ENCODE assay signal across 14 cellular contexts in the genomic region with DNA sequence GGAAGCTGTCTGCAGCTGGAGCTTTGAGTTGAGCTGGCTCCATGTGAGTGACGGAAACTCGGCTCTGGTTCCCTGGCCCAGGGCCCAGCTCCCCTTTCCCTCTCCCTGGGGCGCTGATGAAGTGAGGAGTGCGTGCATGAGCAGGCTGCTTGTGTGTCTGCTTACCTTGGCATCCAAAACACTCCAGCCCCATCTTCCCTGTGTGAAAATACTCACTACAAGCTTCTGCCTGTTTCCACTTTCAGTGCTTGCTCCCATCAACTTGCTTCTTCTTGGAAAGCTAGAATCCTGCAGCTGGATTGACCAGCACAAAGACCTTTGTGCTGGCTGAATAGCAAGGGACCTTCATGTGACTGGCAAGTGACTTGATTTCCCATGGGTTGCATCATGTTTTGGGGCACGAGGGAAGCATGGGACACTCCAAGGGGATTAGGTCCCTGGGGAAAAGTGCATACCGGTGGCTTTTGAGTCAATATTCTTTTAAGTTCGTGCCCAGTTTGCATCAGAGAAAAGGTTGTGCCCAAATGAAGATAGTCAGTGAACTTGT.
A peak's percentile ranks its signal among the peaks of the same experiment; 100 is the strongest.
DNase-seq lines count a peak whose midpoint lies in the region; ATAC-seq and TF ChIP-seq lines count a peak whose summit lies in the region.
"Had no signal": no experiment of that assay in that cellular context is flagged by ENCODE, and none has a peak within 500 bp of the region (broad histone marks: within the 10 kb centered on the region; RNA-seq: fewer than 3 reads in every experiment).

No MANE protein-coding gene starts in this region.

- CTCF ChIA-PET in CD4-positive, alpha-beta memory T cell (lab: Charles Lee; ENCODE audit: partially characterized antibody): no interaction called here

- H3K27ac ChIP-seq in angular gyrus (ENCODE audit: low read depth, low read length) (peak overlapping the region; percentile 19), heart right ventricle (peak overlapping the region in 1 of 10 donors; percentile 22)
- no peak overlapping the region for H3K27ac ChIP-seq in CD4-positive, alpha-beta memory T cell (ENCODE audit: low read depth, low read length)
- H3K27ac ChIP-seq: C4-2B had no signal

- no peak overlapping the region for H3K4me3 Mint-ChIP-seq in CD4-positive, alpha-beta memory T cell
- H3K4me3 Mint-ChIP-seq: activated CD4-positive, alpha-beta T cell treated with anti-CD3 and anti-CD28 coated beads, Interleukin-2, amount 10 ng/mL, durations not matched to agents 24 days and 14 days; natural killer cell treated with Interleukin-12 subunit alpha and Interleukin-12 subunit beta and Interleukin-15 and Interleukin-18, amount 100 ng/mL, for 72 hours; T-helper 1 cell treated with Interleukin-12 subunit alpha and Interleukin-12 subunit beta and Interleukin-4 antibody, amounts not matched to agents 30 μg/mL and 1 μg/mL, for 36 hours had no signal

- POLR2A ChIA-PET in CD4-positive, alpha-beta memory T cell (lab: Charles Lee; ENCODE audit: partially characterized antibody): no interaction called here

- no peaks in the 10 kb centered on the region for H3K9me3 Mint-ChIP-seq in CD4-positive, alpha-beta memory T cell
- H3K9me3 Mint-ChIP-seq: activated CD4-positive, alpha-beta T cell treated with anti-CD3 and anti-CD28 coated beads, Interleukin-2, amount 10 ng/mL, durations not matched to agents 24 days and 14 days; natural killer cell treated with Interleukin-12 subunit alpha and Interleukin-12 subunit beta and Interleukin-15 and Interleukin-18, amount 100 ng/mL, for 72 hours; T-helper 1 cell treated with Interleukin-12 subunit alpha and Interleukin-12 subunit beta and Interleukin-4 antibody, amounts not matched to agents 30 μg/mL and 1 μg/mL, for 36 hours had no signal

- no peaks in the 10 kb centered on the region for H3K4me1 Mint-ChIP-seq in CD4-positive, alpha-beta memory T cell

- no peak for TF ChIP-seq CTCF in heart right ventricle (IDR thresholded peaks at IDR 0.05)

- ATAC-seq in heart right ventricle (peak; percentile 75 to 94 (median 90)), HG02840 (IDR thresholded peaks at IDR 0.05; ENCODE audit: low FRiP score, unreplicated experiment) (no peak)
- ATAC-seq: natural killer cell treated with Interleukin-12 subunit alpha and Interleukin-12 subunit beta and Interleukin-15 and Interleukin-18, amount 100 ng/mL, for 72 hours had no signal

- H3K4me1 ChIP-seq in heart right ventricle: peaks cover 3 to 40% (median 22%) of the 10 kb centered on the region in 9 donors
- H3K4me1 ChIP-seq in CD4-positive, alpha-beta memory T cell (ENCODE audit: insufficient read depth, low read length): no peaks in the 10 kb centered on the region

- no peak overlapping the region for H3K4me3 ChIP-seq in heart right ventricle
- H3K4me3 ChIP-seq in skeletal muscle cell (ENCODE audit: low read depth, low read length): no peak overlapping the region
- H3K4me3 ChIP-seq in CD4-positive, alpha-beta memory T cell (ENCODE audit: low read length in 2 of 2): no peak overlapping the region
- H3K4me3 ChIP-seq: esophagus squamous epithelium had no signal

- peak; percentile 76 for DNase-seq in NCI-H1092 treated with DMSO at 0.1 percent for 48 hours (lab: John Stamatoyannopoulos, UW)
- DNase-seq in heart right ventricle: peak; percentile 75
- peak; percentile 9 for DNase-seq in skeletal muscle cell (ENCODE audit: low read depth)
- no peak for DNase-seq in activated CD4-positive, alpha-beta T cell treated with anti-CD3 and anti-CD28 coated beads for 48 hours
- DNase-seq in COLO668 (lab: John Stamatoyannopoulos, UW; ENCODE audit: unreplicated experiment): no peak
- no peak for DNase-seq in CD4-positive, alpha-beta memory T cell
- DNase-seq: activated CD4-positive, alpha-beta T cell treated with anti-CD3 and anti-CD28 coated beads, Interleukin-2, amount 10 ng/mL, durations not matched to agents 24 days and 14 days; esophagus squamous epithelium; NCI-H1436 treated with DMSO at 0.1 percent for 48 hours had no signal

- no peaks in the 10 kb centered on the region for H3K36me3 Mint-ChIP-seq in CD4-positive, alpha-beta memory T cell
- H3K36me3 Mint-ChIP-seq: natural killer cell treated with Interleukin-12 subunit alpha and Interleukin-12 subunit beta and Interleukin-15 and Interleukin-18, amount 100 ng/mL, for 72 hours had no signal

- H3K36me3 ChIP-seq in heart right ventricle: no peaks in the 10 kb centered on the region
- no peaks in the 10 kb centered on the region for H3K36me3 ChIP-seq in CD4-positive, alpha-beta memory T cell (ENCODE audit: insufficient read depth, low read length)
- H3K36me3 ChIP-seq: esophagus squamous epithelium had no signal

- H3K27ac Mint-ChIP-seq in CD4-positive, alpha-beta memory T cell: no peak overlapping the region
- H3K27ac Mint-ChIP-seq: activated CD4-positive, alpha-beta T cell treated with anti-CD3 and anti-CD28 coated beads, Interleukin-2, amount 10 ng/mL, durations not matched to agents 24 days and 14 days; T-helper 1 cell treated with Interleukin-12 subunit alpha and Interleukin-12 subunit beta and Interleukin-4 antibody, amounts not matched to agents 30 μg/mL and 1 μg/mL, for 36 hours had no signal

- H3K27me3 Mint-ChIP-seq in CD4-positive, alpha-beta memory T cell: no peaks in the 10 kb centered on the region

- WGBS in heart right ventricle, 2 donors: 28 to 33% methylated on average over 7 of the region's 7 CpGs

- no peaks in the 10 kb centered on the region for H3K27me3 ChIP-seq in heart right ventricle
- no peaks in the 10 kb centered on the region for H3K27me3 ChIP-seq in CD4-positive, alpha-beta memory T cell (ENCODE audit: insufficient read depth, low read length)
- H3K27me3 ChIP-seq: esophagus squamous epithelium had no signal

- intact Hi-C loops in heart right ventricle (cut with DNase I): loop anchor here in 2 of 10 donors (5.0 kb wide), 2 partner anchors 196 to 299 kb away; a partner anchor contains a TSS
- intact Hi-C loops in CD4-positive, alpha-beta memory T cell (cut with micrococcal nuclease): no loop called here

- no peaks in the 10 kb centered on the region for H3K9me3 ChIP-seq in heart right ventricle
- no peaks in the 10 kb centered on the region for H3K9me3 ChIP-seq in CD4-positive, alpha-beta memory T cell (ENCODE audit: control insufficient read depth in 1 of 2, low read length in 2 of 2)
- H3K9me3 ChIP-seq: esophagus squamous epithelium had no signal

Comparison
In these comparisons a context has a peak if more than half of its experiments do, and no peak if none do; other contexts are left out.
1. DNase-seq: peak in NCI-H1092 treated with DMSO at 0.1 percent for 48 hours (single experiment), heart right ventricle (2 of 2) and skeletal muscle cell (single experiment); none in activated CD4-positive, alpha-beta T cell treated with anti-CD3 and anti-CD28 coated beads for 48 hours (single experiment), COLO668 (single experiment) and CD4-positive, alpha-beta memory T cell (0 of 5).